In the genomic region with DNA sequence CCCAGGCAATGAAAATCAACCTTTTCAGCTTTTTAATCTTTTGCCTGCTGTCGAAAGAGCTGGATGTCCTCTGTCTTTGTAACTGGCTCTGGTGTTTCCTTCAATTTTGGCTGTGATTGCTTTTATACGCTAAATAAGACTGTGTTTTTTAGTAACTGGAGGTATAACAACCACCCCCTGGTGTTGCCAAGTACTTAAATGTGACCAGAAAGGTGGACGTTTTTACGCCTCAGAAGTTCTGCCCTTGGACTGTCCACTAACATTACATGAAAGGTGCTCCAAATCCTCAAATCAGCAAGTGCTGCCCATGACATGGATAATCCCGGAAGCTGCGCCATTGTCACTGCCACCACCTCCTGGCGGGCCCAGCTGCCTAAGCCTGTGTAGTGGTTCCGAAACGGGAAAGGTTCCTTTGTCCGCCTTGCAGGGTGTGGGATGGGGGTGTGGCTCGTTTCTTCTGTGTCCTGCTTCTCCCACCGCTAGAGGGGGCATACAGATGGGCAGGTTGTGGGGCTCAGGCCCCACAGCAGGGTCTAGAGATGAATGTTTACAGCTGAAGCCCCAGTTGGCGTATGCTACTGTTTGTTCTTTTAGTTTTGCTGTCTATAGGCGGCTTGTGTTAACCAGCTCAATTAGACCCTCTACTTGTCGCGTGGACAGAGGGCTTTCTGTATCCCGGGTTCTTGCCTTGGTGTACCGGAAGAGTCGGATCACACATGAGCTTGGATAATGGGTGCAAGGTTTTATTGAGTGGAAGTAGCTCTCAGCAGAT, we compare ENCODE assay signal across 8 cellular contexts.
DNase-seq lines count a peak whose midpoint lies in the region; ATAC-seq, FAIRE-seq and TF ChIP-seq lines count a peak whose summit lies in the region.

No MANE protein-coding gene starts in this region.

- peak; percentile 18 to 39; a peak in 2 of 5 replicates for TF ChIP-seq RAD21 in A549 (conservative IDR thresholded peaks at IDR 0.05 in 1 of 2, IDR thresholded peaks at IDR 0.05 in 1 of 2)

- H3K36me3 ChIP-seq in OCI-LY1 (ENCODE audit: insufficient read depth, low read length) = no peaks in the 10 kb centered on the region

- 58% methylated on average over 19 of the region's 19 CpGs for WGBS in A549 (ENCODE audit: missing lambda C conversion rate)

- 0 out of 2 replicates have a peak, but pooled peaks cover 2% of the 10 kb centered on the region for H4K20me1 ChIP-seq in OCI-LY1 (ENCODE audit: insufficient read depth, low read length)

- CTCF ChIA-PET in A549 (lab: Yijun Ruan, JAX) = interaction anchor here (0.5 to 3.8 kb wide), 20 partner anchors 12 to 588 kb away, joined by 3 to 26 read pairs (median 4); no protein-coding TSS in a partner anchor

- H3K9me2 ChIP-seq in OCI-LY1 (ENCODE audit: low read depth, low read length) = no peaks in the 10 kb centered on the region

- no peaks in the 10 kb centered on the region for H3K79me2 ChIP-seq in OCI-LY1 (ENCODE audit: insufficient read depth, low read length)

- DNase-seq in A549 (ENCODE audit: low read depth in 1 of 2, low spot score in 1 of 2) = peak; percentile 46 to 51
- peak; percentile 33 for DNase-seq in GM12865 (ENCODE audit: low read depth)
- DNase-seq in fibroblast of gingiva (ENCODE audit: low read depth) = peak; percentile 14
- peak; percentile 40 for DNase-seq in stimulated activated CD8-positive, alpha-beta memory T cell treated with anti-CD3 and anti-CD28 coated beads, Interleukin-4, amount 100 ng/mL, for 48 hours
- no peak for DNase-seq in SKM-1 (lab: John Stamatoyannopoulos, UW; ENCODE audit: unreplicated experiment)
- no peak for DNase-seq in HuH-7.5 (ENCODE audit: low spot score)
- no peak for DNase-seq in NCI-H128 (lab: John Stamatoyannopoulos, UW; ENCODE audit: unreplicated experiment)

- no peak for TF ChIP-seq POLR2A in A549 (IDR thresholded peaks at IDR 0.05; ENCODE audit: low read length)

- H3K4me1 ChIP-seq in A549 = no peaks in the 10 kb centered on the region
- no peaks in the 10 kb centered on the region for H3K4me1 ChIP-seq in OCI-LY1 (ENCODE audit: insufficient read depth, low read length, severe bottlenecking)

- H3K27me3 ChIP-seq in OCI-LY1 (ENCODE audit: insufficient read depth, low read length) = no peaks in the 10 kb centered on the region; the same call in 1 of the 2 replicates

- TF ChIP-seq EP300 in A549 (IDR thresholded peaks at IDR 0.05) = no peak

- H3K9ac ChIP-seq in OCI-LY1 (ENCODE audit: low read length) = no peak overlapping the region

- H3F3A ChIP-seq in OCI-LY1 (ENCODE audit: insufficient read depth, low read length) = no peaks in the 10 kb centered on the region

- H3K27ac ChIP-seq in A549 (no peak overlapping the region), OCI-LY1 (ENCODE audit: low read depth, low read length, poor library complexity, severe bottlenecking) (no peak overlapping the region)

- H3K4me2 ChIP-seq in A549 (no peak overlapping the region), OCI-LY1 (ENCODE audit: low read length) (no peak overlapping the region)

- no peak overlapping the region for H2AFZ ChIP-seq in OCI-LY1 (ENCODE audit: low read length)

- ATAC-seq in A549 = peak; percentile 79 to 92; a peak in 5 of 6 replicates

- no peaks in the 10 kb centered on the region for H3K9me3 ChIP-seq in A549
- no peaks in the 10 kb centered on the region for H3K9me3 ChIP-seq in OCI-LY1 (ENCODE audit: low read length)

- POLR2A ChIA-PET in A549 (lab: Yijun Ruan, JAX) = interaction anchor here (0.7 kb wide), 1 partner anchor 200 kb away, joined by 3 read pairs; a partner anchor contains a TSS

- no peak for FAIRE-seq in A549 (lab: Jason Lieb, UNC)

- H3K4me3 ChIP-seq in A549 = no peak overlapping the region
- H3K4me3 ChIP-seq in GM12865 (ENCODE audit: low read depth, low read length) = no peak overlapping the region
- no peak overlapping the region for H3K4me3 ChIP-seq in OCI-LY1 (ENCODE audit: low read depth, low read length, poor library complexity, severe bottlenecking)

- peak; percentile 36 for TF ChIP-seq CTCF in A549 (IDR thresholded peaks at IDR 0.05)
- peak; percentile 39 for TF ChIP-seq CTCF in GM12865 (IDR thresholded peaks at IDR 0.05; ENCODE audit: insufficient read depth, low read depth, low read length, missing control alignments)
- TF ChIP-seq CTCF in OCI-LY1 (IDR thresholded peaks at IDR 0.05; ENCODE audit: low read length) = peak; percentile 49

TF ChIP-seq in A549, 52 proteins besides CTCF, POLR2A, EP300 and RAD21:
- TF ChIP-seq, protein P1, sequence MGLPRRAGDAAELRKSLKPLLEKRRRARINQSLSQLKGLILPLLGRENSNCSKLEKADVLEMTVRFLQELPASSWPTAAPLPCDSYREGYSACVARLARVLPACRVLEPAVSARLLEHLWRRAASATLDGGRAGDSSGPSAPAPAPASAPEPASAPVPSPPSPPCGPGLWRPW (IDR thresholded peaks at IDR 0.05) = no peak
- 0 out of 3 replicates have a peak, but pooled peaks have one; percentile 24 for TF ChIP-seq SMC3 (IDR thresholded peaks at IDR 0.05)
TF ChIP-seq in A549: peak in this region for 1.

Comparison
In these comparisons a context has a peak if more than half of its experiments do, and no peak if none do; other contexts are left out.
1. DNase-seq: peak in A549 (2 of 2), GM12865 (single experiment), fibroblast of gingiva (single experiment) and stimulated activated CD8-positive, alpha-beta memory T cell treated with anti-CD3 and anti-CD28 coated beads, Interleukin-4, amount 100 ng/mL, for 48 hours (single experiment); none in SKM-1 (single experiment), HuH-7.5 (single experiment) and NCI-H128 (single experiment).
2. Peak in every context shown above with its lines, with median percentiles within 50 percentile points of each other: CTCF ChIP-seq.